ENCODE assay signal across 8 cellular contexts in the genomic region with DNA sequence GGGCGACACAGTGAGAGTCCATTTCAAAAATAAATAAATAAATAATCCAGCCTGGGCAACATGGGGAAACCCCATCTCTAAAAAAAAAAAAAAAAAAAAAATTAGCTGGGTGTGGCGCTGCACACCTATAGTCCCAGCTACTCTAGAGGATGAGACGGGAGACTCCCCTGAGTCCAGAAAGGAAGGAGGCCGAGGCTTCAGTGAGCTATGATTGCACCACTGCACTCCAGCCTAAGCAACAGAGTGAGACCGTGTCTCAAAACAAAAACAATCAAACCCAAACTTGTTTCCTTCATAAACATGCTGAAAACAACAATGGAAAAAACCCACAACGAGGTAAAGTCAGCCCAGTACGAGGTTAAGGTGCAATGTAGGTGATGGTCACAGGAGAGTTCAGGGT. TPM values are rescaled to one million over a fixed set of nuclear protein-coding genes. Genes with fewer than 3 reads are reported as not detected.
DNase-seq lines count a peak whose midpoint lies in the region; ATAC-seq and TF ChIP-seq lines count a peak whose summit lies in the region.

No MANE protein-coding gene starts in this region.

- H3K27ac Mint-ChIP-seq in naive thymus-derived CD4-positive, alpha-beta T cell, result peak overlapping the region; percentile 59 to 94 (median 89)

- no peaks in the 10 kb centered on the region for H3K4me1 ChIP-seq in BE2C
- H3K4me1 ChIP-seq in Loucy (ENCODE audit: insufficient read depth, low read length, poor library complexity, severe bottlenecking), result peaks cover 48% of the 10 kb centered on the region
- peaks cover 14 to 20% of the 10 kb centered on the region in 2 donors for H3K4me1 ChIP-seq in naive thymus-derived CD4-positive, alpha-beta T cell (ENCODE audit: control insufficient read depth in 2 of 2, insufficient read depth in 2 of 2, low read length in 2 of 2)

- no peaks in the 10 kb centered on the region for H3K9me2 ChIP-seq in Loucy (replicated peaks; ENCODE audit: low read depth, low read length)

- H3K27me3 ChIP-seq in BE2C, result no peaks in the 10 kb centered on the region
- H3K27me3 ChIP-seq in Loucy (ENCODE audit: insufficient read depth, low read length, poor library complexity, severe bottlenecking), result no peaks in the 10 kb centered on the region
- no peaks in the 10 kb centered on the region for H3K27me3 ChIP-seq in naive thymus-derived CD4-positive, alpha-beta T cell (ENCODE audit: control insufficient read depth in 2 of 2, insufficient read depth in 2 of 2, low read length in 2 of 2)

- H2AFZ ChIP-seq in Loucy (ENCODE audit: low read length), result no peak overlapping the region

- H3K36me3 ChIP-seq in BE2C (peaks cover 31% of the 10 kb centered on the region), Loucy (ENCODE audit: insufficient read depth, low read length) (peaks cover 23% of the 10 kb centered on the region; the same call in 1 of the 2 replicates)
- peaks cover 7 to 42% (median 13%) of the 10 kb centered on the region in 3 experiments for H3K36me3 ChIP-seq in naive thymus-derived CD4-positive, alpha-beta T cell (ENCODE audit: control insufficient read depth in 2 of 3, insufficient read depth in 3 of 3, low read length in 3 of 3)

- no peaks in the 10 kb centered on the region for H3F3A ChIP-seq in Loucy (ENCODE audit: low read depth)

- peak overlapping the region; percentile 89 for H3K4me3 ChIP-seq in BE2C (ENCODE audit: low read depth, low read length)
- H3K4me3 ChIP-seq in Loucy (ENCODE audit: low read length, poor library complexity, severe bottlenecking), result peak overlapping the region; percentile 92
- H3K4me3 ChIP-seq in choroid plexus epithelial cell (ENCODE audit: low read depth, low read length), result peak overlapping the region; percentile 100
- peak overlapping the region; percentile 95 for H3K4me3 ChIP-seq in naive thymus-derived CD4-positive, alpha-beta T cell (ENCODE audit: low read length)

- peaks cover 6 to 16% (median 9%) of the 10 kb centered on the region in 5 donors for H3K36me3 Mint-ChIP-seq in naive thymus-derived CD4-positive, alpha-beta T cell

- H3K9me3 Mint-ChIP-seq in naive thymus-derived CD4-positive, alpha-beta T cell, result peaks cover 0 to 5% (median 0%) of the 10 kb centered on the region in 11 donors

- no peak for ATAC-seq in naive thymus-derived CD4-positive, alpha-beta T cell
- ATAC-seq in HG02870 (IDR thresholded peaks at IDR 0.05; ENCODE audit: unreplicated experiment), result no peak

- CTCF ChIA-PET in naive thymus-derived CD4-positive, alpha-beta T cell (lab: Charles Lee), result interaction anchor here (0.8 to 1.7 kb wide), 4 partner anchors 21 to 203 kb away, joined by 3 to 6 read pairs (median 4); no protein-coding TSS in a partner anchor

- TF ChIP-seq CTCF in BE2C (IDR thresholded peaks at IDR 0.05; ENCODE audit: low read depth, low read length) (no peak), Loucy (conservative IDR thresholded peaks at IDR 0.05; ENCODE audit: low read length) (no peak), choroid plexus epithelial cell (conservative IDR thresholded peaks at IDR 0.05; ENCODE audit: low read depth, low read length) (no peak)

- H3K4me3 Mint-ChIP-seq in naive thymus-derived CD4-positive, alpha-beta T cell, result peak overlapping the region; percentile 86 to 96 (median 92)

- peak overlapping the region; percentile 98 for H3K27ac ChIP-seq in naive thymus-derived CD4-positive, alpha-beta T cell (ENCODE audit: low read depth, low read length)

- POLR2A ChIA-PET in naive thymus-derived CD4-positive, alpha-beta T cell (lab: Charles Lee), result interaction anchor here (0.6 to 2.0 kb wide), 8 partner anchors 10 to 1433 kb away, joined by 3 to 21 read pairs (median 4); a partner anchor contains a TSS

- H3K4me2 ChIP-seq in Loucy (ENCODE audit: low read depth, low read length, poor library complexity, severe bottlenecking), result peak overlapping the region; percentile 99

- no peaks in the 10 kb centered on the region for H3K27me3 Mint-ChIP-seq in naive thymus-derived CD4-positive, alpha-beta T cell

- no peaks in the 10 kb centered on the region for H3K9me3 ChIP-seq in BE2C
- no peaks in the 10 kb centered on the region for H3K9me3 ChIP-seq in Loucy (ENCODE audit: insufficient read depth, low read depth, low read length)
- H3K9me3 ChIP-seq in naive thymus-derived CD4-positive, alpha-beta T cell (ENCODE audit: control insufficient read depth in 2 of 3, low read length in 3 of 3), result no peaks in the 10 kb centered on the region

- peaks cover 12 to 36% (median 25%) of the 10 kb centered on the region in 7 donors for H3K4me1 Mint-ChIP-seq in naive thymus-derived CD4-positive, alpha-beta T cell

- H4K20me1 ChIP-seq in Loucy (ENCODE audit: insufficient read depth, low read length, poor library complexity, severe bottlenecking), result peaks cover 37% of the 10 kb centered on the region

- DNase-seq in BE2C, result no peak
- DNase-seq in choroid plexus epithelial cell (ENCODE audit: low read depth), result peak; percentile 25
- DNase-seq in naive thymus-derived CD4-positive, alpha-beta T cell, result no peak
- no peak for DNase-seq in T1000 (lab: John Stamatoyannopoulos, UW)
- DNase-seq in NCI-H1417 treated with DMSO at 0.1 percent for 48 hours (lab: John Stamatoyannopoulos, UW), result no peak
- no peak for DNase-seq in EL

- peak overlapping the region; percentile 91 for H3K9ac ChIP-seq in Loucy (ENCODE audit: low read depth, low read length, poor library complexity, severe bottlenecking)

- peaks cover 60% of the 10 kb centered on the region for H3K79me2 ChIP-seq in Loucy (ENCODE audit: insufficient read depth, low read length)

- intact Hi-C loops in naive thymus-derived CD4-positive, alpha-beta T cell (cut with micrococcal nuclease), result loop anchor here (2.0 kb wide), 3 partner anchors 73 to 187 kb away; a partner anchor contains a TSS

RNA-seq across cellular contexts. Expression of a gene that starts 1.2 kb away (rescaled TPM):
- 18.8 TPM for polyA plus RNA-seq in BE2C (2012; ENCODE audit: insufficient read depth, insufficient read length, low read depth)
- total RNA-seq in naive thymus-derived CD4-positive, alpha-beta T cell, result 10 to 100 TPM; 18.3 to 48.2 (median 46.1) TPM
- polyA plus RNA-seq in naive thymus-derived CD4-positive, alpha-beta T cell, result 10 to 100 TPM; 26.7 to 28.1 TPM

RNA-seq across cellular contexts. Expression of a gene that starts 8.8 kb away (rescaled TPM):
- 0.19 TPM for polyA plus RNA-seq in BE2C (2012; ENCODE audit: insufficient read depth, insufficient read length, low read depth)
- total RNA-seq in naive thymus-derived CD4-positive, alpha-beta T cell, result not detected
- not detected for polyA plus RNA-seq in naive thymus-derived CD4-positive, alpha-beta T cell

RNA-seq across cellular contexts. Expression of a gene that starts 19.7 kb away (rescaled TPM):
- 37.8 TPM for polyA plus RNA-seq in BE2C (2012; ENCODE audit: insufficient read depth, insufficient read length, low read depth)
- 10 to 100 TPM in 3 of 5 experiments, 1 to 10 TPM in 2; 5.0 to 68.6 (median 17.3) TPM for total RNA-seq in naive thymus-derived CD4-positive, alpha-beta T cell
- 1 to 10 TPM; 3.8 to 5.5 TPM for polyA plus RNA-seq in naive thymus-derived CD4-positive, alpha-beta T cell
